9 cellular contexts compared by ENCODE assay signal in the genomic region with DNA sequence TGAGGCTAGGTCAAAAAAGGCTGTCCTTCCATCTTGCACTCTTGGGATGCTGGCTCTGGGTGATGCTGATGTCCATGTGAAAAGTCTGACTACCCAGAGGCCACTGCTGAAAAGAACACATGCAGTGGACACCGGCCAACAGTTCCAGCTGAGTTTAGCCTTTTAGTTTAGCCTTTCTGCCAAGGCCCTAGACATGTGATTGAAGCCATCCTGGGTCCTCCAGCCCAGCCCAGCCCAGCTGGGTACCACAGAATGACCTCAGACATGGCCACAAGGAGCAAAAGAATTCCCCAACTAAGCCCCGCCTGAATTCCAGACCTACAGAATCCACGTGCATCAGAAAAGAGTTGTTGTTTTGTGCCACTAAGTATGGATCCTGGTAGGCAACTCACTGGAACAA. TPM values are rescaled to one million over a fixed set of nuclear protein-coding genes. Genes with fewer than 3 reads are reported as not detected.
A peak's percentile ranks its signal among the peaks of the same experiment; 100 is the strongest.
DNase-seq lines count a peak whose midpoint lies in the region; ATAC-seq and TF ChIP-seq lines count a peak whose summit lies in the region.
"Had no signal": no experiment of that assay in that cellular context is flagged by ENCODE, and none has a peak within 500 bp of the region (broad histone marks: within the 10 kb centered on the region; RNA-seq: fewer than 3 reads in every experiment).

No MANE protein-coding gene starts in this region.

- no peak for ATAC-seq in left lung
- ATAC-seq: activated T-helper 17 cell treated with anti-CD3 and anti-CD28 coated beads, Interleukin-2, amount 50 U/mL, for 72 hours had no signal

- intact Hi-C loops in left lung (cut with DNase I): no loop called here

- TF ChIP-seq CTCF in HL-60 (IDR thresholded peaks at IDR 0.05; ENCODE audit: insufficient read depth, low read length): no peak
- TF ChIP-seq CTCF in left lung (IDR thresholded peaks at IDR 0.05): no peak

- no peaks in the 10 kb centered on the region for H3K9me3 ChIP-seq in left lung

- DNase-seq in A172 (ENCODE audit: low spot score) (peak; percentile 82), HL-60 (ENCODE audit: low read depth in 1 of 2, low spot score in 1 of 2) (no peak), cerebellar cortex (ENCODE audit: low spot score) (peak; percentile 31), inferior parietal cortex (ENCODE audit: extremely low spot score) (peak; percentile 90), left lung (no peak), MV-4-11 (lab: John Stamatoyannopoulos, UW) (no peak), NCI-H2171 treated with DMSO at 0.1 percent for 48 hours (lab: John Stamatoyannopoulos, UW) (no peak), NCI-H1694 (lab: John Stamatoyannopoulos, UW) (no peak)

- H3K27me3 ChIP-seq in HL-60 (ENCODE audit: insufficient read depth, poor library complexity, severe bottlenecking): no peaks in the 10 kb centered on the region
- H3K27me3 ChIP-seq in left lung: no peaks in the 10 kb centered on the region

- H3K4me3 ChIP-seq in HL-60 (replicated peaks; ENCODE audit: insufficient read depth, low read length) (no peak overlapping the region), left lung (no peak overlapping the region)

- no peaks in the 10 kb centered on the region for H3K36me3 ChIP-seq in left lung

- peaks cover 0 to 8% of the 10 kb centered on the region in 2 donors for H3K4me1 ChIP-seq in left lung

- peak overlapping the region; percentile 36 for H3K27ac ChIP-seq in HL-60 (replicated peaks)
- H3K27ac ChIP-seq in left lung: no peak overlapping the region

RNA-seq across cellular contexts. Expression of gene PIGT, which starts 17.4 kb away (rescaled TPM):
- total RNA-seq in A172 (2014; rRNA removed; shearing (Covaris generic)): 78.8 and 86.0 TPM in 2 replicates
- total RNA-seq in left lung: 10 to 100 TPM; 85.7 to 90.9 TPM

RNA-seq across cellular contexts. Expression of gene DBNDD2, which starts 25.2 kb away (rescaled TPM):
- total RNA-seq in A172 (2014; rRNA removed; shearing (Covaris generic)): 1.7 and 7.0 TPM in 2 replicates
- 10 to 100 TPM; 53.1 to 66.4 TPM for total RNA-seq in left lung

RNA-seq across cellular contexts. Expression of gene WFDC2, which starts 36.2 kb away (rescaled TPM):
- not detected in 2 replicates for total RNA-seq in A172 (2014; rRNA removed; shearing (Covaris generic))
- total RNA-seq in left lung: 100 to 1,000 TPM; 232 to 258 TPM

RNA-seq across cellular contexts. Expression of gene TP53TG5, which starts 55.2 kb away (rescaled TPM):
- not detected in 2 replicates for total RNA-seq in A172 (2014; rRNA removed; shearing (Covaris generic))
- total RNA-seq in left lung: under 1 TPM in 1 of 2 donors, not detected in 1; 0.44 TPM

Comparison
In these comparisons a context has a peak if more than half of its experiments do, and no peak if none do; other contexts are left out.
1. DNase-seq: peak in A172 (single experiment), cerebellar cortex (single experiment) and inferior parietal cortex (single experiment); none in HL-60 (0 of 2), left lung (0 of 2), MV-4-11 (single experiment), NCI-H2171 treated with DMSO at 0.1 percent for 48 hours (single experiment) and NCI-H1694 (single experiment).
2. RNA of gene WFDC2, which starts 36.2 kb away (total RNA-seq): 232 to 258 TPM in left lung; not detected in A172; every median in the first group is over 100 times any median in the second.